ENCODE assay signal across 8 cellular contexts in the genomic region with DNA sequence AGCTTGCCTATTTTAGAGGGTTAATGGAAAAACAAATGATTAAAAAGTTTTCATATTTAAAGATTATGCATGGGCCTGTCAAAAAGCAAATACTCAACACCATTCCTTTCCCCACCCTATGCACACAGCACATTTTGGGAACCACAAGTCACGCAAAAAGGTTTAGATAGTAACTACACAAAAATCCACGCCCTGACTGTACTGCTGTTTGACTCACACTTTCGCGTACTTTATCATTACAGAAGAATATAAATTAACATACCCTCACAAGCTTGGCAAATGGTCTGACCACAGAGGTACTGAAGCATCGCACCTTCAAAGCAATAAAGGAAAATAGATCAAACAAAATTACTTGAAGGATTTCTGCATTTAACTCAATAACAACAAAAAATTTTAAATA. TPM values are rescaled to one million over a fixed set of nuclear protein-coding genes. Genes with fewer than 3 reads are reported as not detected.
A peak's percentile ranks its signal among the peaks of the same experiment; 100 is the strongest.
DNase-seq lines count a peak whose midpoint lies in the region; ATAC-seq and TF ChIP-seq lines count a peak whose summit lies in the region.

No MANE protein-coding gene starts in this region.

- H3K9me3 ChIP-seq in SK-N-SH (no peaks in the 10 kb centered on the region), MM.1S (replicated peaks; ENCODE audit: insufficient read depth, low read length) (no peaks in the 10 kb centered on the region), endocrine pancreas (ENCODE audit: control insufficient read depth, low read length) (no peaks in the 10 kb centered on the region), parathyroid adenoma (ENCODE audit: control insufficient read depth, low read length) (no peaks in the 10 kb centered on the region)

- H3F3A ChIP-seq in SK-N-SH (replicated peaks; ENCODE audit: insufficient read depth) = peaks cover 12% of the 10 kb centered on the region
- H3F3A ChIP-seq in MM.1S (ENCODE audit: insufficient read depth, low read length) = no peaks in the 10 kb centered on the region

- H3K9ac ChIP-seq in SK-N-SH (no peak overlapping the region), MM.1S (ENCODE audit: low read length) (peak overlapping the region; percentile 89; the same call in 1 of the 2 replicates), endocrine pancreas (ENCODE audit: control insufficient read depth, insufficient read depth, low read length) (no peak overlapping the region), parathyroid adenoma (no peak overlapping the region)

- H2AFZ ChIP-seq in SK-N-SH (ENCODE audit: low read depth) = no peak overlapping the region
- H2AFZ ChIP-seq in MM.1S (ENCODE audit: low read length) = no peak overlapping the region
- H2AFZ ChIP-seq in parathyroid adenoma = no peak overlapping the region

- TF ChIP-seq CTCF in SK-N-SH (IDR thresholded peaks at IDR 0.05) = no peak
- no peak for TF ChIP-seq CTCF in MM.1S (IDR thresholded peaks at IDR 0.05; ENCODE audit: low read length)
- no peak for TF ChIP-seq CTCF in parathyroid adenoma (IDR thresholded peaks at IDR 0.05)

- H3K4me2 ChIP-seq in SK-N-SH (peak overlapping the region; percentile 90), MM.1S (ENCODE audit: low read depth, low read length) (peak overlapping the region; percentile 87), parathyroid adenoma (ENCODE audit: low read length) (peak overlapping the region; percentile 49)

- H4K20me1 ChIP-seq in SK-N-SH (ENCODE audit: insufficient read depth) = no peaks in the 10 kb centered on the region
- H4K20me1 ChIP-seq in MM.1S (ENCODE audit: insufficient read depth, low read length) = no peaks in the 10 kb centered on the region

- 96% methylated on average over 5 of the region's 5 CpGs for WGBS in SK-N-SH (ENCODE audit: low lambda C conversion rate)

- no peak for DNase-seq in SK-N-SH
- DNase-seq in MM.1S = no peak
- DNase-seq in NCI-H526 (lab: John Stamatoyannopoulos, UW) = no peak
- DNase-seq in COLO668 (lab: John Stamatoyannopoulos, UW; ENCODE audit: unreplicated experiment) = no peak

- no peak for ATAC-seq in SK-N-SH treated with all-trans-retinoic acid at 6 μM for 48 hours
- no peak for ATAC-seq in GM21360 (IDR thresholded peaks at IDR 0.05; ENCODE audit: unreplicated experiment)

- H3K27me3 ChIP-seq in SK-N-SH (ENCODE audit: insufficient read depth) (no peaks in the 10 kb centered on the region), MM.1S (replicated peaks; ENCODE audit: insufficient read depth, low read length) (no peaks in the 10 kb centered on the region), endocrine pancreas (ENCODE audit: control insufficient read depth, insufficient read depth, low read length) (no peaks in the 10 kb centered on the region), parathyroid adenoma (ENCODE audit: control insufficient read depth, insufficient read depth, low read length) (no peaks in the 10 kb centered on the region)

- H3K4me1 ChIP-seq in SK-N-SH (ENCODE audit: control insufficient read depth in 1 of 2, insufficient read depth in 2 of 2, low read depth in 1 of 2, low read length in 1 of 2) (peaks cover 8 to 12% of the 10 kb centered on the region in 2 experiments; a peak in 3 of 4 replicates), MM.1S (ENCODE audit: low read length) (peaks cover 12% of the 10 kb centered on the region), endocrine pancreas (ENCODE audit: control insufficient read depth, insufficient read depth, low read length) (no peaks in the 10 kb centered on the region), parathyroid adenoma (peaks cover 3% of the 10 kb centered on the region)

- H3K4me3 ChIP-seq in SK-N-SH (ENCODE audit: low read depth in 2 of 2, low read length in 1 of 2) (no peak overlapping the region; a peak in 1 of 4 replicates), MM.1S (ENCODE audit: low read length) (peak overlapping the region; percentile 92), endocrine pancreas (ENCODE audit: control insufficient read depth, insufficient read depth, low read length) (peak overlapping the region; percentile 90), parathyroid adenoma (ENCODE audit: low read depth, low read length) (peak overlapping the region; percentile 87)

- peaks cover 37 to 43% of the 10 kb centered on the region in 2 experiments for H3K36me3 ChIP-seq in SK-N-SH (replicated peaks in 1 of 2; ENCODE audit: control insufficient read depth in 1 of 2, insufficient read depth in 2 of 2, low read length in 1 of 2)
- peaks cover 23% of the 10 kb centered on the region for H3K36me3 ChIP-seq in MM.1S (replicated peaks; ENCODE audit: insufficient read depth, low read length)
- no peaks in the 10 kb centered on the region for H3K36me3 ChIP-seq in endocrine pancreas (ENCODE audit: control insufficient read depth, insufficient read depth, low read length)
- H3K36me3 ChIP-seq in parathyroid adenoma (ENCODE audit: control insufficient read depth, insufficient read depth, low read length) = no peaks in the 10 kb centered on the region

- H3K79me2 ChIP-seq in SK-N-SH (ENCODE audit: insufficient read depth) = peaks cover 40% of the 10 kb centered on the region
- peaks cover 61% of the 10 kb centered on the region for H3K79me2 ChIP-seq in MM.1S (ENCODE audit: low read length)
- H3K79me2 ChIP-seq in parathyroid adenoma = peaks cover 4% of the 10 kb centered on the region

- H3K27ac ChIP-seq in SK-N-SH (ENCODE audit: low read depth in 2 of 2, low read length in 1 of 2) = no peak overlapping the region
- no peak overlapping the region for H3K27ac ChIP-seq in MM.1S (ENCODE audit: low read length)
- no peak overlapping the region for H3K27ac ChIP-seq in parathyroid adenoma

- no peak for TF ChIP-seq RAD21 in SK-N-SH (IDR thresholded peaks at IDR 0.05; ENCODE audit: low read length)

- no peak for TF ChIP-seq EP300 in SK-N-SH (IDR thresholded peaks at IDR 0.05; ENCODE audit: borderline replicate concordance in 1 of 2, low read depth in 1 of 2, low read length in 1 of 2)

- CTCF ChIA-PET in SK-N-SH (lab: Yijun Ruan, JAX) = interaction anchor here (1.4 to 3.0 kb wide), 3 partner anchors 10 to 308 kb away, joined by 3 to 18 read pairs (median 7); no protein-coding TSS in a partner anchor

- POLR2A ChIA-PET in SK-N-SH (lab: Yijun Ruan, JAX) = no interaction called here

- no peaks in the 10 kb centered on the region for H3K9me2 ChIP-seq in SK-N-SH
- no peaks in the 10 kb centered on the region for H3K9me2 ChIP-seq in MM.1S (replicated peaks; ENCODE audit: insufficient read depth, low read length)

TF ChIP-seq in SK-N-SH, 30 proteins besides CTCF, POLR2A, EP300 and RAD21 (continues in another document):
- no peak for TF ChIP-seq SMC3 (IDR thresholded peaks at IDR 0.05; ENCODE audit: low read depth, low read length)
- TF ChIP-seq FOXM1 (IDR thresholded peaks at IDR 0.05; ENCODE audit: low read depth) = no peak
- no peak for TF ChIP-seq SIN3A (IDR thresholded peaks at IDR 0.05; ENCODE audit: borderline replicate concordance, low read depth, low read length)
- TF ChIP-seq FOSL2 (IDR thresholded peaks at IDR 0.05; ENCODE audit: borderline replicate concordance, low read depth) = no peak
- TF ChIP-seq, protein P1, sequence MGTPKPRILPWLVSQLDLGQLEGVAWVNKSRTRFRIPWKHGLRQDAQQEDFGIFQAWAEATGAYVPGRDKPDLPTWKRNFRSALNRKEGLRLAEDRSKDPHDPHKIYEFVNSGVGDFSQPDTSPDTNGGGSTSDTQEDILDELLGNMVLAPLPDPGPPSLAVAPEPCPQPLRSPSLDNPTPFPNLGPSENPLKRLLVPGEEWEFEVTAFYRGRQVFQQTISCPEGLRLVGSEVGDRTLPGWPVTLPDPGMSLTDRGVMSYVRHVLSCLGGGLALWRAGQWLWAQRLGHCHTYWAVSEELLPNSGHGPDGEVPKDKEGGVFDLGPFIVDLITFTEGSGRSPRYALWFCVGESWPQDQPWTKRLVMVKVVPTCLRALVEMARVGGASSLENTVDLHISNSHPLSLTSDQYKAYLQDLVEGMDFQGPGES (IDR thresholded peaks at IDR 0.05; ENCODE audit: low read depth, low read length) = no peak
- TF ChIP-seq MXI1 (IDR thresholded peaks at IDR 0.05; ENCODE audit: low read depth, low read length) = no peak
- no peak for TF ChIP-seq GATA2 (CRISPR knock-in tag; IDR thresholded peaks at IDR 0.05)

TF ChIP-seq in SK-N-SH treated with all-trans-retinoic acid at 6 μM for 48 hours, 23 proteins besides CTCF, POLR2A, EP300 and RAD21 (continues in another document):
- TF ChIP-seq TSHZ2 (CRISPR knock-in tag; IDR thresholded peaks at IDR 0.05) (no peak), ZNF70 (CRISPR knock-in tag; IDR thresholded peaks at IDR 0.05) (no peak), PPARA (CRISPR knock-in tag; IDR thresholded peaks at IDR 0.05; ENCODE audit: borderline replicate concordance) (no peak), OSR1 (CRISPR knock-in tag; IDR thresholded peaks at IDR 0.05) (no peak)

RNA-seq across cellular contexts. Expression of gene ATP5PO, which starts 1.4 kb away (rescaled TPM):
- 148 and 167 TPM in 2 replicates for polyA plus RNA-seq in SK-N-SH (2012; rRNA removed)
- 191 and 217 TPM in 2 replicates for polyA plus RNA-seq in SK-N-SH (2012; cell fraction: cytosol; rRNA removed)
- 53.4 and 58.6 TPM in 2 replicates for polyA plus RNA-seq in SK-N-SH (2012; cell fraction: nucleus; rRNA removed)

Comparison
In these comparisons a context has a peak if more than half of its experiments do, and no peak if none do; other contexts are left out.
1. H3K4me3 ChIP-seq: peak in MM.1S (single experiment), endocrine pancreas (single experiment) and parathyroid adenoma (single experiment); none in SK-N-SH (0 of 2).
2. Peak in every context shown above with its lines, with median percentiles within 50 percentile points of each other: H3K4me2 ChIP-seq.